Comparison of ENCODE assay signal across 8 cellular contexts in genomic region chr18:48935433-48935774, GRCh38. TPM values are rescaled to one million over a fixed set of nuclear protein-coding genes. Genes with fewer than 3 reads are reported as not detected.
DNase-seq lines count a peak whose midpoint lies in the region; ATAC-seq and TF ChIP-seq lines count a peak whose summit lies in the region.

No MANE protein-coding gene starts in this region.

- POLR2A ChIA-PET in CD8-positive, alpha-beta memory T cell (lab: Charles Lee), result no interaction called here
- POLR2A ChIA-PET in Panc1 (lab: Charles Lee) (no interaction called here), GM10248 (lab: Yijun Ruan, JAX) (no interaction called here)

- H3K23ac ChIP-seq in trophoblast cell (ENCODE audit: low read length), result no peak overlapping the region

- CTCF ChIA-PET in CD8-positive, alpha-beta memory T cell (lab: Charles Lee), result no interaction called here
- CTCF ChIA-PET in Panc1 (lab: Charles Lee) (no interaction called here), GM10248 (lab: Yijun Ruan, JAX) (no interaction called here)

- H4K91ac ChIP-seq in trophoblast cell (ENCODE audit: low read depth, low read length), result no peak overlapping the region

- H3K36me3 ChIP-seq in CD8-positive, alpha-beta memory T cell (ENCODE audit: insufficient read depth, low read length), result no peaks in the 10 kb centered on the region
- H3K36me3 ChIP-seq in Panc1 (ENCODE audit: control insufficient read depth, insufficient read depth, low read length) (no peaks in the 10 kb centered on the region), endodermal cell (ENCODE audit: control insufficient read depth, insufficient read depth, low read length) (peaks cover 82% of the 10 kb centered on the region), trophoblast cell (ENCODE audit: control insufficient read depth in 1 of 2, insufficient read depth in 2 of 2, low read length in 2 of 2) (peaks cover 60 to 75% of the 10 kb centered on the region in 2 experiments)

- WGBS in endodermal cell (ENCODE audit: insufficient coverage in 1 of 2, insufficient read length in 1 of 2), 2 experiments, result 79 to 88% methylated on average over 8 to 9 of the region's 9 CpGs
- WGBS in trophoblast cell (ENCODE audit: extremely low coverage, insufficient coverage, insufficient read length), result no CpG with 5 or more reads among the region's 9 CpGs

- intact Hi-C loops in Panc1 (cut with micrococcal nuclease; ENCODE audit: unreplicated experiment), result no loop called here

- peaks cover 90% of the 10 kb centered on the region for H3K4me1 ChIP-seq in CD8-positive, alpha-beta memory T cell (ENCODE audit: insufficient read depth, low read length)
- H3K4me1 ChIP-seq in Panc1 (ENCODE audit: control insufficient read depth, insufficient read depth, low read length) (peaks cover 92% of the 10 kb centered on the region), endodermal cell (ENCODE audit: control insufficient read depth, insufficient read depth, low read length) (peaks cover 50% of the 10 kb centered on the region), trophoblast cell (ENCODE audit: control insufficient read depth in 1 of 2, insufficient read depth in 2 of 2, low read length in 2 of 2) (peaks cover 76% of the 10 kb centered on the region in 2 experiments)

- peaks cover 22% of the 10 kb centered on the region for H3K79me1 ChIP-seq in trophoblast cell (ENCODE audit: low read length)

- no peak overlapping the region for H3K27ac ChIP-seq in CD8-positive, alpha-beta memory T cell (ENCODE audit: low read depth, low read length)
- H3K27ac ChIP-seq in Panc1 (ENCODE audit: low read length) (peak overlapping the region; percentile 99), endodermal cell (ENCODE audit: low read depth, low read length) (no peak overlapping the region), trophoblast cell (ENCODE audit: low read depth, low read length) (peak overlapping the region; percentile 42)

- H3K27ac Mint-ChIP-seq in CD8-positive, alpha-beta memory T cell, result peak overlapping the region; percentile 63 to 95 (median 90)
- H3K27ac Mint-ChIP-seq in endodermal cell, result peak overlapping the region; percentile 46

- DNase-seq in CD8-positive, alpha-beta memory T cell, result peak in 1 of 5 donors; percentile 43
- DNase-seq in Panc1 (ENCODE audit: low read depth, low spot score), result no peak
- DNase-seq in endodermal cell, result no peak
- DNase-seq in trophoblast cell, result no peak
- DNase-seq in globus pallidus (ENCODE audit: low spot score), result no peak
- no peak for DNase-seq in SKM-1 treated with dmso at 0.1 percent for 144 hours (lab: John Stamatoyannopoulos, UW; ENCODE audit: unreplicated experiment)
- DNase-seq in GM10248 (ENCODE audit: extremely low spot score), result no peak
- DNase-seq in T1000 (lab: John Stamatoyannopoulos, UW), result no peak

- H4K8ac ChIP-seq in trophoblast cell (ENCODE audit: low read depth, low read length), result peak overlapping the region; percentile 14

- H3K9ac ChIP-seq in endodermal cell (ENCODE audit: extremely low read depth, low read length, poor library complexity, severe bottlenecking) (no peak overlapping the region), trophoblast cell (ENCODE audit: low read length) (no peak overlapping the region)

- in situ Hi-C loops in Panc1 (cut with HindIII; ENCODE audit: low pct_unique_long_range_greater_than_20kb, low sequenced_read_pairs), result no loop called here

- no peaks in the 10 kb centered on the region for H3K27me3 ChIP-seq in CD8-positive, alpha-beta memory T cell (ENCODE audit: insufficient read depth, low read length, poor library complexity, severe bottlenecking)
- no peaks in the 10 kb centered on the region for H3K27me3 ChIP-seq in Panc1 (ENCODE audit: control insufficient read depth, insufficient read depth, low read length)
- no peaks in the 10 kb centered on the region for H3K27me3 ChIP-seq in endodermal cell (ENCODE audit: control insufficient read depth, insufficient read depth, low read length, poor library complexity, severe bottlenecking)
- no peaks in the 10 kb centered on the region for H3K27me3 ChIP-seq in trophoblast cell (ENCODE audit: insufficient read depth, low read length)

- H3K4me2 ChIP-seq in trophoblast cell (ENCODE audit: low read length), result no peak overlapping the region

- no peak overlapping the region for H3K4me3 ChIP-seq in CD8-positive, alpha-beta memory T cell (ENCODE audit: low read length)
- H3K4me3 ChIP-seq in Panc1 (ENCODE audit: low read depth in 2 of 2, low read length in 2 of 2), result no peak overlapping the region
- H3K4me3 ChIP-seq in endodermal cell (ENCODE audit: low read length), result no peak overlapping the region
- no peak overlapping the region for H3K4me3 ChIP-seq in trophoblast cell (ENCODE audit: low read depth, low read length)

- peak overlapping the region; percentile 43 for H3K14ac ChIP-seq in trophoblast cell (ENCODE audit: low read length)

- ATAC-seq in Panc1, result no peak

- H3K4me1 Mint-ChIP-seq in CD8-positive, alpha-beta memory T cell, result peaks cover 82 to 100% (median 95%) of the 10 kb centered on the region in 3 donors
- H3K4me1 Mint-ChIP-seq in endodermal cell, result peaks cover 81% of the 10 kb centered on the region

- H2BK12ac ChIP-seq in trophoblast cell (ENCODE audit: low read length), result no peak overlapping the region

- H2AFZ ChIP-seq in trophoblast cell (ENCODE audit: insufficient read depth, low read length, poor library complexity), result no peak overlapping the region

- no TSS peak for BruUV-seq in Panc1 (replicated peaks; lab: Mats Ljungman, UMichigan)

- peak overlapping the region; percentile 79 for H3K18ac ChIP-seq in trophoblast cell (ENCODE audit: low read length)

- H3K27me3 Mint-ChIP-seq in CD8-positive, alpha-beta memory T cell, result peaks cover 0 to 6% of the 10 kb centered on the region in 2 donors
- no peaks in the 10 kb centered on the region for H3K27me3 Mint-ChIP-seq in endodermal cell (ENCODE audit: insufficient read depth)

- peak overlapping the region; percentile 6 for H2BK5ac ChIP-seq in trophoblast cell (ENCODE audit: low read depth, low read length, poor library complexity)

- H3K9me3 Mint-ChIP-seq in CD8-positive, alpha-beta memory T cell, result no peaks in the 10 kb centered on the region
- H3K9me3 Mint-ChIP-seq in endodermal cell, result no peaks in the 10 kb centered on the region

- H2AK5ac ChIP-seq in trophoblast cell (ENCODE audit: low read length), result no peak overlapping the region

- H3K9me3 ChIP-seq in CD8-positive, alpha-beta memory T cell (ENCODE audit: low read length), result no peaks in the 10 kb centered on the region
- H3K9me3 ChIP-seq in Panc1 (ENCODE audit: control insufficient read depth, insufficient read depth, low read depth, low read length), result no peaks in the 10 kb centered on the region
- no peaks in the 10 kb centered on the region for H3K9me3 ChIP-seq in endodermal cell (ENCODE audit: control insufficient read depth, low read length)
- H3K9me3 ChIP-seq in trophoblast cell (ENCODE audit: insufficient read depth, low read depth, low read length), result no peaks in the 10 kb centered on the region

- peak overlapping the region in 6 of 7 donors; percentile 72 to 85 (median 79) for H3K4me3 Mint-ChIP-seq in CD8-positive, alpha-beta memory T cell
- H3K4me3 Mint-ChIP-seq in endodermal cell, result peak overlapping the region; percentile 14

- H4K12ac ChIP-seq in trophoblast cell (ENCODE audit: low read depth, low read length), result no peak overlapping the region

- H2BK120ac ChIP-seq in trophoblast cell (ENCODE audit: insufficient read depth, low read length, poor library complexity), result no peak overlapping the region

- H3K36me3 Mint-ChIP-seq in CD8-positive, alpha-beta memory T cell, result peaks cover 0 to 50% (median 9%) of the 10 kb centered on the region in 3 donors
- H3K36me3 Mint-ChIP-seq in endodermal cell (ENCODE audit: low read depth), result peaks cover 66% of the 10 kb centered on the region

- TF ChIP-seq CTCF in Panc1 (IDR thresholded peaks at IDR 0.05), result no peak
- no peak for TF ChIP-seq CTCF in endodermal cell (conservative IDR thresholded peaks at IDR 0.05)
- no peak for TF ChIP-seq CTCF in GM10248 (IDR thresholded peaks at IDR 0.05; ENCODE audit: control extremely low read depth, extremely low read depth, low read depth, missing control alignments)

- H3K79me2 ChIP-seq in trophoblast cell (ENCODE audit: control insufficient read depth, insufficient read depth, low read length, poor library complexity), result peaks cover 64% of the 10 kb centered on the region

- H3K4ac ChIP-seq in trophoblast cell (ENCODE audit: low read depth, low read length), result peak overlapping the region; percentile 98

RNA-seq across cellular contexts. Expression of gene SMAD7, which starts 15.4 kb away (rescaled TPM):
- 10 to 100 TPM; 23.3 TPM for total RNA-seq in CD8-positive, alpha-beta memory T cell
- polyA plus RNA-seq in CD8-positive, alpha-beta memory T cell, result 7.0 TPM
- total RNA-seq in Panc1 (2021; ENCODE audit: unreplicated experiment) (21.3 TPM), endodermal cell (10 to 100 TPM; 52.4 to 67.4 TPM)
- 14.5 TPM for polyA plus RNA-seq in Panc1 (2012; ENCODE audit: insufficient read length)
- polyA plus RNA-seq in endodermal cell (2013, experiment 1 of 2), result 16.5 TPM
- 16.2 TPM for polyA plus RNA-seq in endodermal cell (2013, experiment 2 of 2)
- polyA plus RNA-seq in trophoblast cell (2013), result 108 and 116 TPM in 2 replicates

Comparison
In these comparisons a context has a peak if more than half of its experiments do, and no peak if none do; other contexts are left out.
1. H3K27ac ChIP-seq: peak in Panc1 (single experiment) and trophoblast cell (single experiment); none in CD8-positive, alpha-beta memory T cell (single experiment) and endodermal cell (single experiment).